Comparison of ENCODE assay signal across 10 cellular contexts in the genomic region with DNA sequence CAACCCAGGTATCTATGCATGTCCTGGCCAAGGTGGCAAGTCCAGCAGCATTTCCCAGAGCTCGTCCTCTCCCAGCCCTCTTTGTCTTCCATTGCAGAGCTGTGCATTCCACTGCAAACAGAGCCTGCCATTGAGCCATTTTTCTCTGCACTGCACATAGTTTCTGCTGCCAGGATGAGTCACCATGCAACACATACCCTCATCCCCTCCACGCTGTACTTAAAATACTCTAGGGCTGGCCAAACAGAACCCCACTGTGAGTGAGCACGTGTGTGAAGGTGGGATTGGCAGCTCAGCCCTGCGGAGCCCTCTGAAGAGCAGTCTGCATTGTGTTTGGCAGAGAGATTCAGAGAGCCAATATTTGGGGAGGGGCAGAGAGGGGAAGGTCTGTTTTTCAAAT. TPM values are rescaled to one million over a fixed set of nuclear protein-coding genes. Genes with fewer than 3 reads are reported as not detected.
DNase-seq lines count a peak whose midpoint lies in the region; ATAC-seq and TF ChIP-seq lines count a peak whose summit lies in the region.
"Had no signal": no experiment of that assay in that cellular context is flagged by ENCODE, and none has a peak within 500 bp of the region (broad histone marks: within the 10 kb centered on the region; RNA-seq: fewer than 3 reads in every experiment).

No MANE protein-coding gene starts in this region.

- peak overlapping the region; percentile 80 for H3K27ac ChIP-seq in layer of hippocampus (ENCODE audit: low read depth, low read length)
- H3K27ac ChIP-seq: BLaER1 had no signal

- CTCF ChIA-PET in activated CD8-positive, alpha-beta T cell treated with anti-CD3 and anti-CD28 coated beads for 36 hours (lab: Charles Lee): no interaction called here

- H3K9me3 Mint-ChIP-seq in activated CD8-positive, alpha-beta T cell treated with anti-CD3 and anti-CD28 coated beads for 36 hours: no peaks in the 10 kb centered on the region
- H3K9me3 Mint-ChIP-seq in activated naive CD4-positive, alpha-beta T cell treated with anti-CD3 and anti-CD28 coated beads, Interleukin-2, amount 50 U/mL, for 72 hours: no peaks in the 10 kb centered on the region

- no peak overlapping the region for H3K27ac Mint-ChIP-seq in activated CD8-positive, alpha-beta T cell treated with anti-CD3 and anti-CD28 coated beads for 36 hours
- H3K27ac Mint-ChIP-seq in activated naive CD4-positive, alpha-beta T cell treated with anti-CD3 and anti-CD28 coated beads, Interleukin-2, amount 50 U/mL, for 72 hours: no peak overlapping the region

- peak; percentile 40 for DNase-seq in left cardiac atrium
- no peak for DNase-seq in Right ventricle myocardium inferior (ENCODE audit: missing footprints)
- peak; percentile 90 for DNase-seq in astrocyte of the hippocampus (ENCODE audit: low read depth, low spot score)
- no peak for DNase-seq in activated CD8-positive, alpha-beta T cell treated with anti-CD3 and anti-CD28 coated beads for 36 hours
- DNase-seq in CD1c-positive myeloid dendritic cell (ENCODE audit: extremely low spot score): no peak
- no peak for DNase-seq in activated naive CD4-positive, alpha-beta T cell treated with anti-CD3 and anti-CD28 coated beads, Interleukin-2, amount 50 U/mL, for 72 hours (ENCODE audit: low spot score in 2 of 2)
- DNase-seq: stimulated activated naive CD8-positive, alpha-beta T cell treated with anti-CD3 and anti-CD28 coated beads, Interleukin-15, Interleukin-2, amounts not matched to agents 100 U/mL and 50 U/mL, for 24 hours had no signal

- H3K27me3 ChIP-seq in layer of hippocampus (ENCODE audit: control insufficient read depth, insufficient read depth, low read length): no peaks in the 10 kb centered on the region

- ATAC-seq in left cardiac atrium (peak; percentile 10 to 20), Right ventricle myocardium inferior (no peak), HG03565 (IDR thresholded peaks at IDR 0.05; ENCODE audit: unreplicated experiment) (no peak)
- ATAC-seq in activated CD8-positive, alpha-beta T cell treated with anti-CD3 and anti-CD28 coated beads for 36 hours: no peak
- no peak for ATAC-seq in activated naive CD4-positive, alpha-beta T cell treated with anti-CD3 and anti-CD28 coated beads, Interleukin-2, amount 50 U/mL, for 72 hours
- ATAC-seq: stimulated activated naive CD8-positive, alpha-beta T cell treated with anti-CD3 and anti-CD28 coated beads, Interleukin-15, Interleukin-2, amounts not matched to agents 100 U/mL and 50 U/mL, for 24 hours had no signal

- H3K36me3 Mint-ChIP-seq in activated CD8-positive, alpha-beta T cell treated with anti-CD3 and anti-CD28 coated beads for 36 hours (ENCODE audit: low read depth): no peaks in the 10 kb centered on the region
- peaks cover 0 to 7% of the 10 kb centered on the region in 2 donors for H3K36me3 Mint-ChIP-seq in activated naive CD4-positive, alpha-beta T cell treated with anti-CD3 and anti-CD28 coated beads, Interleukin-2, amount 50 U/mL, for 72 hours

- H3K27me3 Mint-ChIP-seq in activated CD8-positive, alpha-beta T cell treated with anti-CD3 and anti-CD28 coated beads for 36 hours: peaks cover 5% of the 10 kb centered on the region

- no peak for TF ChIP-seq CTCF in activated CD8-positive, alpha-beta T cell treated with anti-CD3 and anti-CD28 coated beads for 36 hours (IDR thresholded peaks at IDR 0.05)

- intact Hi-C loops in left cardiac atrium (cut with DNase I) (loop anchor here in 1 of 2 donors (10.0 kb wide), 3 partner anchors 158 to 488 kb away; a partner anchor contains a TSS), Right ventricle myocardium inferior (cut with DNase I) (loop anchor here (10.0 kb wide), 1 partner anchor 382 kb away; a partner anchor contains a TSS)
- intact Hi-C loops in activated CD8-positive, alpha-beta T cell treated with anti-CD3 and anti-CD28 coated beads for 36 hours (cut with micrococcal nuclease): loop anchor here (10.0 kb wide), 1 partner anchor 262 kb away; a partner anchor contains a TSS

- H3K4me3 Mint-ChIP-seq in activated CD8-positive, alpha-beta T cell treated with anti-CD3 and anti-CD28 coated beads for 36 hours: no peak overlapping the region

- POLR2A ChIA-PET in activated CD8-positive, alpha-beta T cell treated with anti-CD3 and anti-CD28 coated beads for 36 hours (lab: Charles Lee): interaction anchor here (1.1 kb wide), 1 partner anchor 13 kb away, joined by 3 read pairs; no protein-coding TSS in a partner anchor

- H3K4me1 Mint-ChIP-seq in activated CD8-positive, alpha-beta T cell treated with anti-CD3 and anti-CD28 coated beads for 36 hours (ENCODE audit: low read depth): peaks cover 8% of the 10 kb centered on the region

RNA-seq across cellular contexts. Expression of a gene that starts 3.9 kb away (rescaled TPM):
- total RNA-seq in left cardiac atrium (100 to 1,000 TPM; 177 to 272 TPM), Right ventricle myocardium inferior (335 TPM)
- total RNA-seq in activated CD8-positive, alpha-beta T cell treated with anti-CD3 and anti-CD28 coated beads for 36 hours: 1 to 10 TPM; 3.1 to 3.7 TPM
- total RNA-seq in activated naive CD4-positive, alpha-beta T cell treated with anti-CD3 and anti-CD28 coated beads, Interleukin-2, amount 50 U/mL, for 72 hours: 10 to 100 TPM in 1 of 2 donors, 1 to 10 TPM in 1; 3.5 to 13.5 TPM

Comparison
In these comparisons a context has a peak if more than half of its experiments do, and no peak if none do; other contexts are left out.
1. ATAC-seq: peak in left cardiac atrium (2 of 2); none in Right ventricle myocardium inferior (single experiment), activated CD8-positive, alpha-beta T cell treated with anti-CD3 and anti-CD28 coated beads for 36 hours (single experiment), HG03565 (single experiment) and activated naive CD4-positive, alpha-beta T cell treated with anti-CD3 and anti-CD28 coated beads, Interleukin-2, amount 50 U/mL, for 72 hours (0 of 2).
2. DNase-seq: peak in left cardiac atrium (single experiment) and astrocyte of the hippocampus (single experiment); none in Right ventricle myocardium inferior (single experiment), activated CD8-positive, alpha-beta T cell treated with anti-CD3 and anti-CD28 coated beads for 36 hours (single experiment), CD1c-positive myeloid dendritic cell (single experiment) and activated naive CD4-positive, alpha-beta T cell treated with anti-CD3 and anti-CD28 coated beads, Interleukin-2, amount 50 U/mL, for 72 hours (0 of 2).
3. RNA of a gene that starts 3.9 kb away (total RNA-seq): 335 TPM in Right ventricle myocardium inferior (single experiment) and 177 to 272 TPM in left cardiac atrium; 3.5 to 13.5 TPM in activated naive CD4-positive, alpha-beta T cell treated with anti-CD3 and anti-CD28 coated beads, Interleukin-2, amount 50 U/mL, for 72 hours and 3.1 to 3.7 TPM in activated CD8-positive, alpha-beta T cell treated with anti-CD3 and anti-CD28 coated beads for 36 hours; every median in the first group is over 10 times any median in the second.